ENCODE assay signal across 12 cellular contexts in genomic region chr12:31887109-31887811, GRCh38.
DNase-seq lines count a peak whose midpoint lies in the region; ATAC-seq, FAIRE-seq and TF ChIP-seq lines count a peak whose summit lies in the region.
"Had no signal": no experiment of that assay in that cellular context is flagged by ENCODE, and none has a peak within 500 bp of the region (broad histone marks: within the 10 kb centered on the region; RNA-seq: fewer than 3 reads in every experiment).

No MANE protein-coding gene starts in this region.

- peak overlapping the region; percentile 18 for H3K4me3 Mint-ChIP-seq in activated naive CD8-positive, alpha-beta T cell treated with anti-CD3 and anti-CD28 coated beads for 36 hours
- H3K4me3 Mint-ChIP-seq: H9 had no signal

- FAIRE-seq in GM12891 (lab: Jason Lieb, UNC), result peak; percentile 85

- peak overlapping the region; percentile 70 for H3K27ac Mint-ChIP-seq in activated naive CD8-positive, alpha-beta T cell treated with anti-CD3 and anti-CD28 coated beads for 36 hours
- H3K27ac Mint-ChIP-seq: H9 had no signal

- H4K20me1 ChIP-seq in BLaER1, result no peaks in the 10 kb centered on the region

- TF ChIP-seq POLR2A in GM12891 (IDR thresholded peaks at IDR 0.05; ENCODE audit: low read depth, low read length), result peak; percentile 59; the same call in 1 of the 2 replicates

- no peaks in the 10 kb centered on the region for H3K27me3 ChIP-seq in BLaER1
- H3K27me3 ChIP-seq: sigmoid colon had no signal

- peak overlapping the region; percentile 41 for H3K4me3 ChIP-seq in BLaER1
- H3K4me3 ChIP-seq: sigmoid colon had no signal

- DNase-seq in GM12891 (ENCODE audit: insufficient read length, low spot score), result no peak
- DNase-seq in activated naive CD8-positive, alpha-beta T cell treated with anti-CD3 and anti-CD28 coated beads for 36 hours, result no peak
- no peak for DNase-seq in GOT3 (lab: John Stamatoyannopoulos, UW)
- DNase-seq in posterior vena cava (ENCODE audit: low spot score), result no peak
- DNase-seq: H9, NCI-H1417, sigmoid colon, WERI-Rb-1 had no signal

- peak overlapping the region; percentile 43; the same call in 1 of the 2 replicates for H3K9ac ChIP-seq in BLaER1

- H3K9me3 Mint-ChIP-seq in activated naive CD8-positive, alpha-beta T cell treated with anti-CD3 and anti-CD28 coated beads for 36 hours, result peaks cover 46% of the 10 kb centered on the region

- ATAC-seq in HG03342 (IDR thresholded peaks at IDR 0.05; ENCODE audit: unreplicated experiment), result peak; percentile 60
- no peak for ATAC-seq in HG03135 (IDR thresholded peaks at IDR 0.05; ENCODE audit: unreplicated experiment)
- ATAC-seq in HG02885 (IDR thresholded peaks at IDR 0.05; ENCODE audit: poor library complexity, unreplicated experiment), result no peak

- H3K36me3 Mint-ChIP-seq in activated naive CD8-positive, alpha-beta T cell treated with anti-CD3 and anti-CD28 coated beads for 36 hours, result peaks cover 56% of the 10 kb centered on the region

- H3K4me1 ChIP-seq in BLaER1, result peaks cover 41% of the 10 kb centered on the region
- H3K4me1 ChIP-seq: sigmoid colon had no signal

- H3K36me3 ChIP-seq in BLaER1, result peaks cover 13% of the 10 kb centered on the region
- H3K36me3 ChIP-seq: sigmoid colon, WERI-Rb-1 had no signal

- peak overlapping the region; percentile 76 for H3K27ac ChIP-seq in BLaER1
- H3K27ac ChIP-seq: sigmoid colon, WERI-Rb-1 had no signal

- H3K9me3 ChIP-seq in BLaER1, result peaks cover 92% of the 10 kb centered on the region

- peak overlapping the region; percentile 55; the same call in 1 of the 2 replicates for H3K4me2 ChIP-seq in BLaER1

- H3K4me1 Mint-ChIP-seq in activated naive CD8-positive, alpha-beta T cell treated with anti-CD3 and anti-CD28 coated beads for 36 hours, result peaks cover 20% of the 10 kb centered on the region
- H3K4me1 Mint-ChIP-seq: H9 had no signal

- intact Hi-C loops in posterior vena cava (cut with DNase I), result no loop called here

- no peaks in the 10 kb centered on the region for H3K27me3 Mint-ChIP-seq in activated naive CD8-positive, alpha-beta T cell treated with anti-CD3 and anti-CD28 coated beads for 36 hours

TF ChIP-seq in GM12891, 5 proteins besides CTCF, POLR2A, EP300 and RAD21:
- TF ChIP-seq POU2F2 (IDR thresholded peaks at IDR 0.05; ENCODE audit: low read depth, low read length) (peak; percentile 33; the same call in 1 of the 2 replicates), POLR2AphosphoS5 (IDR thresholded peaks at IDR 0.05; ENCODE audit: low read depth, low read length) (peak; percentile 34; the same call in 1 of the 2 replicates), TAF1 (IDR thresholded peaks at IDR 0.05; ENCODE audit: low read depth, low read length) (no peak), PAX5 (IDR thresholded peaks at IDR 0.05; ENCODE audit: insufficient read depth, low read length, severe bottlenecking) (no peak), SPI1 (IDR thresholded peaks at IDR 0.05; ENCODE audit: low read depth, low read length) (peak; percentile 88)
TF ChIP-seq in GM12891: peak in this region for 3.
